In genomic region chr5:84168841-84169240, GRCh38 we compare ENCODE assay signal across 31 cellular contexts.
"Had no signal": no experiment of that assay in that cellular context is flagged by ENCODE, and none has a peak within 500 bp of the region (broad histone marks: within the 10 kb centered on the region; RNA-seq: fewer than 3 reads in every experiment).

No MANE protein-coding gene starts in this region.

- H3K9me3 Mint-ChIP-seq: activated CD8-positive, alpha-beta T cell treated with anti-CD3 and anti-CD28 coated beads for 36 hours; activated naive CD4-positive, alpha-beta T cell treated with anti-CD3 and anti-CD28 coated beads for 36 hours; activated naive CD8-positive, alpha-beta T cell treated with anti-CD3 and anti-CD28 coated beads for 36 hours; activated naive CD8-positive, alpha-beta T cell treated with anti-CD3 and anti-CD28 coated beads, Interleukin-2, amount 50 U/mL, for 24 hours; activated T-helper 1 cell treated with anti-CD3 and anti-CD28 coated beads, Interleukin-12 subunit alpha, Interleukin-12 subunit beta, Interleukin-2, Interleukin-4 antibody, amounts not matched to agents 30 ng/mL and 10 ng/mL and 1 ng/mL, durations not matched to agents 14 hours and 24 hours and 36 hours; activated T-helper 2 cell treated with anti-CD3 and anti-CD28 coated beads, Interferon-gamma antibody, Interleukin-2, Interleukin-4, amounts not matched to agents 10 μg/mL and 5 μg/mL and 100 μg/mL, durations not matched to agents 14 hours and 24 hours and 36 hours; brain; dendritic cell treated with granulocyte-macrophage colony-stimulating factor and Interleukin-4, amounts not matched to agents 40 ng/mL and 50 ng/mL, for 4 days; endodermal cell; WTC11 had no signal

- H3K27ac ChIP-seq: adrenal gland, breast epithelium, coronary artery, dorsolateral prefrontal cortex, heart left ventricle, VCaP had no signal

- H3K4me3 ChIP-seq: adrenal gland, breast epithelium, coronary artery, dorsolateral prefrontal cortex, heart left ventricle had no signal

- H3K27me3 ChIP-seq: adrenal gland, breast epithelium, dorsolateral prefrontal cortex, heart left ventricle had no signal

- H3K4me1 Mint-ChIP-seq: activated naive CD4-positive, alpha-beta T cell treated with anti-CD3 and anti-CD28 coated beads, Interleukin-2, amount 50 U/mL, for 24 hours; activated naive CD8-positive, alpha-beta T cell treated with anti-CD3 and anti-CD28 coated beads for 36 hours; activated naive CD8-positive, alpha-beta T cell treated with anti-CD3 and anti-CD28 coated beads, Interleukin-2, amount 50 U/mL, for 24 hours; brain; central memory CD8-positive, alpha-beta T cell; endodermal cell; WTC11 had no signal

- DNase-seq: activated CD4-positive, alpha-beta T cell treated with anti-CD3 and anti-CD28 coated beads for 1 hour; activated CD4-positive, alpha-beta T cell treated with anti-CD3 and anti-CD28 coated beads for 4 hours; activated CD4-positive, alpha-beta T cell treated with anti-CD3 and anti-CD28 coated beads, Interleukin-2, amount 50 U/mL, for 1 hour; activated CD4-positive, alpha-beta T cell treated with anti-CD3 and anti-CD28 coated beads, Interleukin-2, amount 50 U/mL, for 48 hours; activated CD8-positive, alpha-beta memory T cell treated with anti-CD3 and anti-CD28 coated beads for 24 hours; activated CD8-positive, alpha-beta T cell treated with anti-CD3 and anti-CD28 coated beads for 36 hours; activated effector memory CD4-positive, alpha-beta T cell treated with anti-CD3 and anti-CD28 coated beads, Interleukin-2, amount 50 U/mL, for 16 hours; activated naive CD4-positive, alpha-beta T cell treated with anti-CD3 and anti-CD28 coated beads for 36 hours; activated naive CD8-positive, alpha-beta T cell treated with anti-CD3 and anti-CD28 coated beads for 36 hours; activated naive CD8-positive, alpha-beta T cell treated with anti-CD3 and anti-CD28 coated beads, Interleukin-2, amount 50 U/mL, for 24 hours; activated T-cell treated with anti-CD3 and anti-CD28 coated beads, Interleukin-2, amount 50 U/mL, for 48 hours; adrenal gland; amygdala; aorta; dorsolateral prefrontal cortex; effector memory CD4-positive, alpha-beta T cell; endodermal cell; foreskin fibroblast; heart left ventricle; T-helper 2 cell had no signal

- H3K36me3 ChIP-seq: adrenal gland, breast epithelium, heart left ventricle had no signal

- H3K4me1 ChIP-seq: adrenal gland, breast epithelium, heart left ventricle had no signal

- H3K27ac Mint-ChIP-seq: activated CD8-positive, alpha-beta T cell treated with anti-CD3 and anti-CD28 coated beads for 36 hours; activated naive CD4-positive, alpha-beta T cell treated with anti-CD3 and anti-CD28 coated beads for 36 hours; activated naive CD4-positive, alpha-beta T cell treated with anti-CD3 and anti-CD28 coated beads, Interleukin-2, amount 50 U/mL, for 24 hours; activated naive CD8-positive, alpha-beta T cell treated with anti-CD3 and anti-CD28 coated beads for 36 hours; activated naive CD8-positive, alpha-beta T cell treated with anti-CD3 and anti-CD28 coated beads, Interleukin-2, amount 50 U/mL, for 24 hours; activated T-helper 1 cell treated with anti-CD3 and anti-CD28 coated beads, Interleukin-12 subunit alpha, Interleukin-12 subunit beta, Interleukin-2, Interleukin-4 antibody, amounts not matched to agents 30 ng/mL and 10 ng/mL and 1 ng/mL, durations not matched to agents 14 hours and 24 hours and 36 hours; activated T-helper 2 cell treated with anti-CD3 and anti-CD28 coated beads, Interferon-gamma antibody, Interleukin-2, Interleukin-4, amounts not matched to agents 10 μg/mL and 5 μg/mL and 100 μg/mL, durations not matched to agents 14 hours and 24 hours and 36 hours; brain; dendritic cell treated with granulocyte-macrophage colony-stimulating factor and Interleukin-4, amounts not matched to agents 40 ng/mL and 50 ng/mL, for 4 days; endodermal cell; WTC11 had no signal

- H3K9me3 ChIP-seq: adrenal gland, breast epithelium, heart left ventricle had no signal

- H3K27me3 Mint-ChIP-seq: activated CD8-positive, alpha-beta T cell treated with anti-CD3 and anti-CD28 coated beads for 36 hours; activated naive CD4-positive, alpha-beta T cell treated with anti-CD3 and anti-CD28 coated beads, Interleukin-2, amount 50 U/mL, for 24 hours; activated naive CD8-positive, alpha-beta T cell treated with anti-CD3 and anti-CD28 coated beads for 36 hours; activated naive CD8-positive, alpha-beta T cell treated with anti-CD3 and anti-CD28 coated beads, Interleukin-2, amount 50 U/mL, for 24 hours; brain; central memory CD8-positive, alpha-beta T cell; dendritic cell treated with granulocyte-macrophage colony-stimulating factor and Interleukin-4, amounts not matched to agents 40 ng/mL and 50 ng/mL, for 4 days had no signal

- ATAC-seq: activated CD8-positive, alpha-beta T cell treated with anti-CD3 and anti-CD28 coated beads for 36 hours; activated naive CD8-positive, alpha-beta T cell treated with anti-CD3 and anti-CD28 coated beads, Interleukin-2, amount 50 U/mL, for 24 hours; esophagus mucosa; heart left ventricle; WTC11 had no signal

- H3K36me3 Mint-ChIP-seq: activated naive CD4-positive, alpha-beta T cell treated with anti-CD3 and anti-CD28 coated beads, Interleukin-2, amount 50 U/mL, for 24 hours; activated naive CD8-positive, alpha-beta T cell treated with anti-CD3 and anti-CD28 coated beads for 36 hours; brain; WTC11 had no signal

- H3K4me3 Mint-ChIP-seq: activated CD8-positive, alpha-beta T cell treated with anti-CD3 and anti-CD28 coated beads for 36 hours; activated naive CD4-positive, alpha-beta T cell treated with anti-CD3 and anti-CD28 coated beads for 36 hours; activated naive CD4-positive, alpha-beta T cell treated with anti-CD3 and anti-CD28 coated beads, Interleukin-2, amount 50 U/mL, for 24 hours; activated naive CD8-positive, alpha-beta T cell treated with anti-CD3 and anti-CD28 coated beads for 36 hours; activated naive CD8-positive, alpha-beta T cell treated with anti-CD3 and anti-CD28 coated beads, Interleukin-2, amount 50 U/mL, for 24 hours; activated T-helper 1 cell treated with anti-CD3 and anti-CD28 coated beads, Interleukin-12 subunit alpha, Interleukin-12 subunit beta, Interleukin-2, Interleukin-4 antibody, amounts not matched to agents 30 ng/mL and 10 ng/mL and 1 ng/mL, durations not matched to agents 14 hours and 24 hours and 36 hours; brain; central memory CD8-positive, alpha-beta T cell; dendritic cell treated with granulocyte-macrophage colony-stimulating factor and Interleukin-4, amounts not matched to agents 40 ng/mL and 50 ng/mL, for 4 days; endodermal cell; WTC11 had no signal
